1 cellular context compared by ENCODE assay signal in genomic region chr13:52159159-52159982, GRCh38.
A peak's percentile ranks its signal among the peaks of the same experiment; 100 is the strongest.
TF ChIP-seq lines count a peak whose summit lies in the region.

Gene NEK3, minus strand, starts transcription at chr13:52159597. Its CDS starts 3,406 bp downstream, at chr13:52156191.

TF ChIP-seq in WTC11, 78 proteins besides CTCF, POLR2A, EP300 and RAD21 (continued from another document):
- TF ChIP-seq AFF4 (CRISPR knock-in tag; IDR thresholded peaks at IDR 0.05; ENCODE audit: borderline replicate concordance) (peak; percentile 99), RELA (CRISPR knock-in tag; IDR thresholded peaks at IDR 0.05; ENCODE audit: borderline replicate concordance) (peak; percentile 95), ZNF232 (CRISPR knock-in tag; IDR thresholded peaks at IDR 0.05) (peak; percentile 97), SP1 (CRISPR knock-in tag; conservative IDR thresholded peaks at IDR 0.05) (peak; percentile 80), USF1 (CRISPR knock-in tag; IDR thresholded peaks at IDR 0.05) (peak; percentile 85), TP53 (CRISPR knock-in tag; IDR thresholded peaks at IDR 0.05) (peak; percentile 98), ERG (CRISPR knock-in tag; IDR thresholded peaks at IDR 0.05) (no peak), MAX (CRISPR knock-in tag; IDR thresholded peaks at IDR 0.05) (peak; percentile 100), ZNF281 (CRISPR knock-in tag; IDR thresholded peaks at IDR 0.05) (peak; percentile 98), NFE2L1 (CRISPR knock-in tag; IDR thresholded peaks at IDR 0.05) (peak; percentile 96), NR2C2 (CRISPR knock-in tag; IDR thresholded peaks at IDR 0.05) (peak; percentile 87), OVOL2 (CRISPR knock-in tag; IDR thresholded peaks at IDR 0.05; ENCODE audit: borderline replicate concordance) (no peak), ZBTB21 (CRISPR knock-in tag; IDR thresholded peaks at IDR 0.05; ENCODE audit: borderline replicate concordance) (peak; percentile 92), ARID4B (CRISPR knock-in tag; IDR thresholded peaks at IDR 0.05; ENCODE audit: borderline replicate concordance) (peak; percentile 95), IRF2 (CRISPR knock-in tag; IDR thresholded peaks at IDR 0.05; ENCODE audit: borderline replicate concordance, low read depth) (0 out of 2 replicates have a peak, but pooled peaks have one; percentile 45), ESRRA (CRISPR knock-in tag; IDR thresholded peaks at IDR 0.05; ENCODE audit: borderline replicate concordance) (peak; percentile 95), ZNF512 (CRISPR knock-in tag; IDR thresholded peaks at IDR 0.05; ENCODE audit: borderline replicate concordance) (no peak), ETV6 (CRISPR knock-in tag; IDR thresholded peaks at IDR 0.05) (peak; percentile 91), ATF3 (CRISPR knock-in tag; conservative IDR thresholded peaks at IDR 0.05) (peak; percentile 42; the same call in 1 of the 2 replicates), E2F4 (CRISPR knock-in tag; IDR thresholded peaks at IDR 0.05; ENCODE audit: borderline replicate concordance, low read depth) (peak; percentile 84; the same call in 1 of the 2 replicates), ZBTB43 (CRISPR knock-in tag; IDR thresholded peaks at IDR 0.05) (peak; percentile 95), CREM (CRISPR knock-in tag; IDR thresholded peaks at IDR 0.05) (peak; percentile 86), IRF1 (CRISPR knock-in tag; IDR thresholded peaks at IDR 0.05) (peak; percentile 97), ATF6 (CRISPR knock-in tag; IDR thresholded peaks at IDR 0.05) (no peak), JUN (CRISPR knock-in tag; IDR thresholded peaks at IDR 0.05) (peak; percentile 98), ATF1 (CRISPR knock-in tag; IDR thresholded peaks at IDR 0.05) (no peak; the same call in 1 of the 2 replicates)
